19 cellular contexts compared by ENCODE assay signal in genomic region chr11:40149721-40150120, GRCh38.
DNase-seq lines count a peak whose midpoint lies in the region; ATAC-seq, FAIRE-seq and TF ChIP-seq lines count a peak whose summit lies in the region.
"Had no signal": no experiment of that assay in that cellular context is flagged by ENCODE, and none has a peak within 500 bp of the region (broad histone marks: within the 10 kb centered on the region; RNA-seq: fewer than 3 reads in every experiment).

No MANE protein-coding gene starts in this region.

- no peak overlapping the region for H3K27ac ChIP-seq in astrocyte (ENCODE audit: low read depth, low read length)
- H3K27ac ChIP-seq: BLaER1 treated with 17β-estradiol and CSF1 and Interleukin-3, amounts not matched to agents 10 nM and 100 nM; HL-60 had no signal

- peak overlapping the region; percentile 99 for H3K27ac Mint-ChIP-seq in astrocyte (ENCODE audit: unreplicated experiment)
- H3K27ac Mint-ChIP-seq: B cell; CD8-positive, alpha-beta T cell had no signal

- H3K27me3 Mint-ChIP-seq in astrocyte (ENCODE audit: low read depth, unreplicated experiment): no peaks in the 10 kb centered on the region
- H3K27me3 Mint-ChIP-seq: B cell had no signal

- H3K36me3 ChIP-seq in astrocyte (ENCODE audit: insufficient read depth, low read length) (no peaks in the 10 kb centered on the region), bronchial epithelial cell (ENCODE audit: control insufficient read depth, insufficient read depth, low read length) (no peaks in the 10 kb centered on the region)
- H3K36me3 ChIP-seq: BLaER1 treated with 17β-estradiol and CSF1 and Interleukin-3, amounts not matched to agents 10 nM and 100 nM; HAP-1 had no signal

- no peak overlapping the region for H2AFZ ChIP-seq in astrocyte (ENCODE audit: low read depth, low read length)

- POLR2A ChIA-PET in HEK293T (lab: Yijun Ruan, JAX): no interaction called here

- FAIRE-seq in astrocyte (lab: Jason Lieb, UNC): no peak
- no peak for FAIRE-seq in bronchial epithelial cell (lab: Jason Lieb, UNC)
- FAIRE-seq: GM12878, GM19239, H1 had no signal

- TF ChIP-seq CTCF in astrocyte (IDR thresholded peaks at IDR 0.05; ENCODE audit: insufficient read depth, low read depth, low read length) (no peak), bronchial epithelial cell (IDR thresholded peaks at IDR 0.05; ENCODE audit: insufficient read depth, low read length, severe bottlenecking) (no peak)

- H3K4me3 Mint-ChIP-seq in astrocyte (ENCODE audit: unreplicated experiment): no peak overlapping the region
- H3K4me3 Mint-ChIP-seq: B cell; CD8-positive, alpha-beta T cell had no signal

- peak overlapping the region; percentile 53 for H3K4me2 ChIP-seq in astrocyte (ENCODE audit: low read length)

- H3K27me3 ChIP-seq in astrocyte (ENCODE audit: insufficient read depth, low read length) (no peaks in the 10 kb centered on the region), bronchial epithelial cell (ENCODE audit: control insufficient read depth, insufficient read depth, low read length) (no peaks in the 10 kb centered on the region)
- H3K27me3 ChIP-seq: BLaER1 treated with 17β-estradiol and CSF1 and Interleukin-3, amounts not matched to agents 10 nM and 100 nM had no signal

- no peaks in the 10 kb centered on the region for H3K36me3 Mint-ChIP-seq in astrocyte (ENCODE audit: low read depth, unreplicated experiment)
- H3K36me3 Mint-ChIP-seq: CD8-positive, alpha-beta T cell had no signal

- ATAC-seq in HG03108 (IDR thresholded peaks at IDR 0.05; ENCODE audit: unreplicated experiment): no peak
- ATAC-seq: CD8-positive, alpha-beta T cell; GM12878 had no signal

- H3K9ac ChIP-seq in astrocyte (ENCODE audit: low read length): no peak overlapping the region
- H3K9ac ChIP-seq: BLaER1 treated with 17β-estradiol and CSF1 and Interleukin-3, amounts not matched to agents 10 nM and 100 nM had no signal

- no peaks in the 10 kb centered on the region for H3K9me3 ChIP-seq in astrocyte (ENCODE audit: insufficient read depth, low read depth, low read length)
- H3K9me3 ChIP-seq: HAP-1 had no signal

- H4K20me1 ChIP-seq in astrocyte (ENCODE audit: insufficient read depth, low read length): no peaks in the 10 kb centered on the region
- H4K20me1 ChIP-seq: BLaER1 treated with 17β-estradiol and CSF1 and Interleukin-3, amounts not matched to agents 10 nM and 100 nM had no signal

- CTCF ChIA-PET in HEK293T (lab: Yijun Ruan, JAX): no interaction called here

- H3K9me3 Mint-ChIP-seq in astrocyte (ENCODE audit: unreplicated experiment): peaks cover 3% of the 10 kb centered on the region

- H3K4me3 ChIP-seq in astrocyte (ENCODE audit: insufficient read depth, low read depth, low read length) (no peak overlapping the region), bronchial epithelial cell (ENCODE audit: low read depth, low read length) (no peak overlapping the region)
- H3K4me3 ChIP-seq: BLaER1 treated with 17β-estradiol and CSF1 and Interleukin-3, amounts not matched to agents 10 nM and 100 nM; GM12878; HAP-1 had no signal

- peak; percentile 68 for DNase-seq in H4 (ENCODE audit: low spot score)
- DNase-seq in astrocyte (ENCODE audit: low read depth): peak; percentile 92
- DNase-seq in bronchial epithelial cell (ENCODE audit: low read depth): peak; percentile 1
- DNase-seq in stromal cell of bone marrow (ENCODE audit: low read depth): peak; percentile 28
- no peak for DNase-seq in cerebellar nuclear complex (lab: John Stamatoyannopoulos, UW)
- DNase-seq in HEK293T (ENCODE audit: extremely low spot score): no peak
- DNase-seq: Calu3; CD8-positive, alpha-beta T cell; DMS53; DND-41; EL had no signal

- peaks cover 50% of the 10 kb centered on the region for H3K4me1 Mint-ChIP-seq in astrocyte (ENCODE audit: low read depth, unreplicated experiment)
- H3K4me1 Mint-ChIP-seq: B cell had no signal

- H3K4me1 ChIP-seq in astrocyte (ENCODE audit: insufficient read depth, low read length): peaks cover 8% of the 10 kb centered on the region
- H3K4me1 ChIP-seq: HAP-1 had no signal

- H3K79me2 ChIP-seq in astrocyte (ENCODE audit: insufficient read depth, low read length): no peaks in the 10 kb centered on the region

TF ChIP-seq in HEK293T, 16 proteins besides CTCF, POLR2A, EP300 and RAD21:
- TF ChIP-seq PKNOX1 (IDR thresholded peaks at IDR 0.05): no peak
- no peak for TF ChIP-seq BHLHE40 (IDR thresholded peaks at IDR 0.05; ENCODE audit: borderline replicate concordance)
TF ChIP-seq in HEK293T: peak in this region for 0.

Comparison
In these comparisons a context has a peak if more than half of its experiments do, and no peak if none do; other contexts are left out.
1. DNase-seq: peak in H4 (single experiment), astrocyte (single experiment), bronchial epithelial cell (single experiment) and stromal cell of bone marrow (single experiment); none in cerebellar nuclear complex (0 of 2) and HEK293T (single experiment).